1 cellular context compared by ENCODE assay signal in the genomic region with DNA sequence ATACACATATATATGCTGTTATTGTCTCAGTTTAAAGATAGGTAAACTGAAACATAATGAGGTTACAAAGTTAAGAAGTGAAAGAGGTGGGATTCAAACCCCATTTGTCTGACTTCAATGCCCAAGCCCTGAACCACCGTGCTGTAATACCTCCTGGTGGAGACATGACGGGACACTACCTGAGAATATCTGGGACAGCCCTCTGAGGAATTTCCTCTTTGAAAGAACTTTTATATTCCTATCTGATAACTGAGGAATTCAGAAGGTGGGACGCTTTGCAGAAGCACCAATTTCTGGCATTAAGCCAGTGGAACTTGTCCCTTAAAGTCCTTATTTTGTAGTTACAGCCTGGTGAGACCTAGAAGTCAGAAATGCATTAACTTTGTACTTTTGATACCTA.
TF ChIP-seq lines count a peak whose summit lies in the region.

No MANE protein-coding gene starts in this region.

TF ChIP-seq in HepG2, 621 proteins besides CTCF, POLR2A, EP300 and RAD21 (continued from another document):
- TF ChIP-seq, protein P1, sequence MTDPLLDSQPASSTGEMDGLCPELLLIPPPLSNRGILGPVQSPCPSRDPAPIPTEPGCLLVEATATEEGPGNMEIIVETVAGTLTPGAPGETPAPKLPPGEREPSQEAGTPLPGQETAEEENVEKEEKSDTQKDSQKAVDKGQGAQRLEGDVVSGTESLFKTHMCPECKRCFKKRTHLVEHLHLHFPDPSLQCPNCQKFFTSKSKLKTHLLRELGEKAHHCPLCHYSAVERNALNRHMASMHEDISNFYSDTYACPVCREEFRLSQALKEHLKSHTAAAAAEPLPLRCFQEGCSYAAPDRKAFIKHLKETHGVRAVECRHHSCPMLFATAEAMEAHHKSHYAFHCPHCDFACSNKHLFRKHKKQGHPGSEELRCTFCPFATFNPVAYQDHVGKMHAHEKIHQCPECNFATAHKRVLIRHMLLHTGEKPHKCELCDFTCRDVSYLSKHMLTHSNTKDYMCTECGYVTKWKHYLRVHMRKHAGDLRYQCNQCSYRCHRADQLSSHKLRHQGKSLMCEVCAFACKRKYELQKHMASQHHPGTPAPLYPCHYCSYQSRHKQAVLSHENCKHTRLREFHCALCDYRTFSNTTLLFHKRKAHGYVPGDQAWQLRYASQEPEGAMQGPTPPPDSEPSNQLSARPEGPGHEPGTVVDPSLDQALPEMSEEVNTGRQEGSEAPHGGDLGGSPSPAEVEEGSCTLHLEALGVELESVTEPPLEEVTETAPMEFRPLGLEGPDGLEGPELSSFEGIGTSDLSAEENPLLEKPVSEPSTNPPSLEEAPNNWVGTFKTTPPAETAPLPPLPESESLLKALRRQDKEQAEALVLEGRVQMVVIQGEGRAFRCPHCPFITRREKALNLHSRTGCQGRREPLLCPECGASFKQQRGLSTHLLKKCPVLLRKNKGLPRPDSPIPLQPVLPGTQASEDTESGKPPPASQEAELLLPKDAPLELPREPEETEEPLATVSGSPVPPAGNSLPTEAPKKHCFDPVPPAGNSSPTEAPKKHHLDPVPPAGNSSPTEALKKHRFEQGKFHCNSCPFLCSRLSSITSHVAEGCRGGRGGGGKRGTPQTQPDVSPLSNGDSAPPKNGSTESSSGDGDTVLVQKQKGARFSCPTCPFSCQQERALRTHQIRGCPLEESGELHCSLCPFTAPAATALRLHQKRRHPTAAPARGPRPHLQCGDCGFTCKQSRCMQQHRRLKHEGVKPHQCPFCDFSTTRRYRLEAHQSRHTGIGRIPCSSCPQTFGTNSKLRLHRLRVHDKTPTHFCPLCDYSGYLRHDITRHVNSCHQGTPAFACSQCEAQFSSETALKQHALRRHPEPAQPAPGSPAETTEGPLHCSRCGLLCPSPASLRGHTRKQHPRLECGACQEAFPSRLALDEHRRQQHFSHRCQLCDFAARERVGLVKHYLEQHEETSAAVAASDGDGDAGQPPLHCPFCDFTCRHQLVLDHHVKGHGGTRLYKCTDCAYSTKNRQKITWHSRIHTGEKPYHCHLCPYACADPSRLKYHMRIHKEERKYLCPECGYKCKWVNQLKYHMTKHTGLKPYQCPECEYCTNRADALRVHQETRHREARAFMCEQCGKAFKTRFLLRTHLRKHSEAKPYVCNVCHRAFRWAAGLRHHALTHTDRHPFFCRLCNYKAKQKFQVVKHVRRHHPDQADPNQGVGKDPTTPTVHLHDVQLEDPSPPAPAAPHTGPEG (CRISPR knock-in tag; IDR thresholded peaks at IDR 0.05) = no peak
- TF ChIP-seq ZNF75D (CRISPR knock-in tag; IDR thresholded peaks at IDR 0.05; ENCODE audit: borderline replicate concordance) (no peak), HOXA7 (CRISPR knock-in tag; IDR thresholded peaks at IDR 0.05) (no peak), SMYD3 (CRISPR knock-in tag; IDR thresholded peaks at IDR 0.05) (no peak), ZNF747 (CRISPR knock-in tag; IDR thresholded peaks at IDR 0.05; ENCODE audit: borderline replicate concordance) (no peak), CCAR2 (optimal IDR thresholded peaks at IDR 0.05; ENCODE audit: low read depth, low read length) (no peak), TARDBP (CRISPR knock-in tag; IDR thresholded peaks at IDR 0.05) (no peak), REL (CRISPR knock-in tag; conservative IDR thresholded peaks at IDR 0.05) (no peak)
- TF ChIP-seq, protein P2, sequence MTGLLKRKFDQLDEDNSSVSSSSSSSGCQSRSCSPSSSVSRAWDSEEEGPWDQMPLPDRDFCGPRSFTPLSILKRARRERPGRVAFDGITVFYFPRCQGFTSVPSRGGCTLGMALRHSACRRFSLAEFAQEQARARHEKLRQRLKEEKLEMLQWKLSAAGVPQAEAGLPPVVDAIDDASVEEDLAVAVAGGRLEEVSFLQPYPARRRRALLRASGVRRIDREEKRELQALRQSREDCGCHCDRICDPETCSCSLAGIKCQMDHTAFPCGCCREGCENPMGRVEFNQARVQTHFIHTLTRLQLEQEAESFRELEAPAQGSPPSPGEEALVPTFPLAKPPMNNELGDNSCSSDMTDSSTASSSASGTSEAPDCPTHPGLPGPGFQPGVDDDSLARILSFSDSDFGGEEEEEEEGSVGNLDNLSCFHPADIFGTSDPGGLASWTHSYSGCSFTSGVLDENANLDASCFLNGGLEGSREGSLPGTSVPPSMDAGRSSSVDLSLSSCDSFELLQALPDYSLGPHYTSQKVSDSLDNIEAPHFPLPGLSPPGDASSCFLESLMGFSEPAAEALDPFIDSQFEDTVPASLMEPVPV (CRISPR knock-in tag; IDR thresholded peaks at IDR 0.05) = no peak
- TF ChIP-seq, protein P3, sequence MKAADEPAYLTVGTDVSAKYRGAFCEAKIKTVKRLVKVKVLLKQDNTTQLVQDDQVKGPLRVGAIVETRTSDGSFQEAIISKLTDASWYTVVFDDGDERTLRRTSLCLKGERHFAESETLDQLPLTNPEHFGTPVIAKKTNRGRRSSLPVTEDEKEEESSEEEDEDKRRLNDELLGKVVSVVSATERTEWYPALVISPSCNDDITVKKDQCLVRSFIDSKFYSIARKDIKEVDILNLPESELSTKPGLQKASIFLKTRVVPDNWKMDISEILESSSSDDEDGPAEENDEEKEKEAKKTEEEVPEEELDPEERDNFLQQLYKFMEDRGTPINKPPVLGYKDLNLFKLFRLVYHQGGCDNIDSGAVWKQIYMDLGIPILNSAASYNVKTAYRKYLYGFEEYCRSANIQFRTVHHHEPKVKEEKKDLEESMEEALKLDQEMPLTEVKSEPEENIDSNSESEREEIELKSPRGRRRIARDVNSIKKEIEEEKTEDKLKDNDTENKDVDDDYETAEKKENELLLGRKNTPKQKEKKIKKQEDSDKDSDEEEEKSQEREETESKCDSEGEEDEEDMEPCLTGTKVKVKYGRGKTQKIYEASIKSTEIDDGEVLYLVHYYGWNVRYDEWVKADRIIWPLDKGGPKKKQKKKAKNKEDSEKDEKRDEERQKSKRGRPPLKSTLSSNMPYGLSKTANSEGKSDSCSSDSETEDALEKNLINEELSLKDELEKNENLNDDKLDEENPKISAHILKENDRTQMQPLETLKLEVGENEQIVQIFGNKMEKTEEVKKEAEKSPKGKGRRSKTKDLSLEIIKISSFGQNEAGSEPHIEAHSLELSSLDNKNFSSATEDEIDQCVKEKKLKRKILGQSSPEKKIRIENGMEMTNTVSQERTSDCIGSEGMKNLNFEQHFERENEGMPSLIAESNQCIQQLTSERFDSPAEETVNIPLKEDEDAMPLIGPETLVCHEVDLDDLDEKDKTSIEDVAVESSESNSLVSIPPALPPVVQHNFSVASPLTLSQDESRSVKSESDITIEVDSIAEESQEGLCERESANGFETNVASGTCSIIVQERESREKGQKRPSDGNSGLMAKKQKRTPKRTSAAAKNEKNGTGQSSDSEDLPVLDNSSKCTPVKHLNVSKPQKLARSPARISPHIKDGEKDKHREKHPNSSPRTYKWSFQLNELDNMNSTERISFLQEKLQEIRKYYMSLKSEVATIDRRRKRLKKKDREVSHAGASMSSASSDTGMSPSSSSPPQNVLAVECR (CRISPR knock-in tag; IDR thresholded peaks at IDR 0.05; ENCODE audit: borderline replicate concordance) = no peak
